8 cellular contexts compared by ENCODE assay signal in genomic region chr2:11154460-11155325, GRCh38. TPM values are rescaled to one million over a fixed set of nuclear protein-coding genes. Genes with fewer than 3 reads are reported as not detected.
DNase-seq lines count a peak whose midpoint lies in the region; ATAC-seq and TF ChIP-seq lines count a peak whose summit lies in the region.

No MANE protein-coding gene starts in this region.

- peak overlapping the region; percentile 64 for H3K4me3 ChIP-seq in CD8-positive, alpha-beta memory T cell (ENCODE audit: low read length)
- no peak overlapping the region for H3K4me3 ChIP-seq in lung

- POLR2A ChIA-PET in CD8-positive, alpha-beta memory T cell (lab: Charles Lee) = interaction anchor here (0.8 to 1.7 kb wide), 5 partner anchors 22 to 592 kb away, joined by 4 to 13 read pairs (median 5); partner anchors contain the start of genes E2F6 and LPIN1
- POLR2A ChIA-PET in activated CD4-positive, alpha-beta memory T cell treated with anti-CD3 and anti-CD28 coated beads, Interleukin-2, amount 10 ng/mL, durations not matched to agents 7 days and 5 days (lab: Charles Lee) = interaction anchor here (0.6 to 3.0 kb wide), 20 partner anchors 9 to 620 kb away, joined by 3 to 25 read pairs (median 4); partner anchors contain the start of genes E2F6 and ROCK2

- peak; percentile 56 for ATAC-seq in GM19463 (IDR thresholded peaks at IDR 0.05; ENCODE audit: unreplicated experiment)
- ATAC-seq in lung (ENCODE audit: insufficient read depth, low FRiP score) = peak; percentile 92

- DNase-seq in CD8-positive, alpha-beta memory T cell = peak; percentile 94 to 99 (median 97)
- DNase-seq in HK-2 (ENCODE audit: unreplicated experiment) = peak; percentile 99
- peak; percentile 99 for DNase-seq in NCI-H82 (lab: John Stamatoyannopoulos, UW)
- DNase-seq in activated CD4-positive, alpha-beta memory T cell treated with anti-CD3 and anti-CD28 coated beads, Interleukin-2, amount 10 ng/mL, durations not matched to agents 7 days and 5 days = peak; percentile 98
- DNase-seq in ecto neural progenitor cell (ENCODE audit: low spot score) = peak; percentile 99
- peak; percentile 98 for DNase-seq in lung (ENCODE audit: low spot score)
- DNase-seq in stimulated activated CD4-positive, alpha-beta T cell treated with anti-CD3 and anti-CD28 coated beads, TNF-alpha, amount 100 ng/mL, for 24 hours (ENCODE audit: low read depth in 3 of 3) = peak; percentile 95 to 99 (median 98)

- 5% methylated on average over 27 to 50 of the region's 54 CpGs for WGBS in lung, 2 donors

- CTCF ChIA-PET in CD8-positive, alpha-beta memory T cell (lab: Charles Lee) = interaction anchor here (1.0 to 2.7 kb wide), 7 partner anchors 13 to 319 kb away, joined by 3 to 30 read pairs (median 3); a partner anchor contains a TSS
- CTCF ChIA-PET in activated CD4-positive, alpha-beta memory T cell treated with anti-CD3 and anti-CD28 coated beads, Interleukin-2, amount 10 ng/mL, durations not matched to agents 7 days and 5 days (lab: Charles Lee) = interaction anchor here (0.9 to 2.5 kb wide), 5 partner anchors 22 to 600 kb away, joined by 3 to 12 read pairs (median 4); a partner anchor contains a TSS

- H3K4me3 Mint-ChIP-seq in CD8-positive, alpha-beta memory T cell = peak overlapping the region; percentile 75 to 91 (median 82)
- H3K4me3 Mint-ChIP-seq in activated CD4-positive, alpha-beta memory T cell treated with anti-CD3 and anti-CD28 coated beads, Interleukin-2, amount 10 ng/mL, durations not matched to agents 7 days and 5 days = peak overlapping the region; percentile 74

- H3K9me3 ChIP-seq in CD8-positive, alpha-beta memory T cell (ENCODE audit: low read length) = no peaks in the 10 kb centered on the region
- no peaks in the 10 kb centered on the region for H3K9me3 ChIP-seq in lung (ENCODE audit: control insufficient read depth in 2 of 2, insufficient read depth in 1 of 2, low read length in 1 of 2)

- peaks cover 0 to 1% (median 0%) of the 10 kb centered on the region in 3 donors for H3K36me3 Mint-ChIP-seq in CD8-positive, alpha-beta memory T cell
- H3K36me3 Mint-ChIP-seq in activated CD4-positive, alpha-beta memory T cell treated with anti-CD3 and anti-CD28 coated beads, Interleukin-2, amount 10 ng/mL, durations not matched to agents 7 days and 5 days (ENCODE audit: low read depth) = no peaks in the 10 kb centered on the region

- no peak for TF ChIP-seq CTCF in lung (IDR thresholded peaks at IDR 0.05; ENCODE audit: control extremely low read depth, extremely low read depth)

- peaks cover 21% of the 10 kb centered on the region for H3K4me1 ChIP-seq in CD8-positive, alpha-beta memory T cell (ENCODE audit: insufficient read depth, low read length)
- peaks cover 0 to 6% of the 10 kb centered on the region in 2 donors for H3K4me1 ChIP-seq in lung (ENCODE audit: control insufficient read depth in 2 of 2, insufficient read depth in 2 of 2, low read length in 2 of 2)

- no peaks in the 10 kb centered on the region for H3K27me3 ChIP-seq in CD8-positive, alpha-beta memory T cell (ENCODE audit: insufficient read depth, low read length, poor library complexity, severe bottlenecking)
- H3K27me3 ChIP-seq in lung (ENCODE audit: control insufficient read depth, insufficient read depth) = no peaks in the 10 kb centered on the region

- H3K27me3 Mint-ChIP-seq in CD8-positive, alpha-beta memory T cell = no peaks in the 10 kb centered on the region
- peaks cover 14% of the 10 kb centered on the region for H3K27me3 Mint-ChIP-seq in activated CD4-positive, alpha-beta memory T cell treated with anti-CD3 and anti-CD28 coated beads, Interleukin-2, amount 10 ng/mL, durations not matched to agents 7 days and 5 days

- H3K27ac Mint-ChIP-seq in CD8-positive, alpha-beta memory T cell = peak overlapping the region; percentile 56 to 90 (median 84)
- H3K27ac Mint-ChIP-seq in activated CD4-positive, alpha-beta memory T cell treated with anti-CD3 and anti-CD28 coated beads, Interleukin-2, amount 10 ng/mL, durations not matched to agents 7 days and 5 days = peak overlapping the region; percentile 80

- H3K27ac ChIP-seq in CD8-positive, alpha-beta memory T cell (ENCODE audit: low read depth, low read length) = peak overlapping the region; percentile 75
- H3K27ac ChIP-seq in lung (ENCODE audit: low read depth in 1 of 2, low read length in 1 of 2) = peak overlapping the region; percentile 91 to 95

- peaks cover 13 to 26% (median 19%) of the 10 kb centered on the region in 3 donors for H3K4me1 Mint-ChIP-seq in CD8-positive, alpha-beta memory T cell
- peaks cover 20% of the 10 kb centered on the region for H3K4me1 Mint-ChIP-seq in activated CD4-positive, alpha-beta memory T cell treated with anti-CD3 and anti-CD28 coated beads, Interleukin-2, amount 10 ng/mL, durations not matched to agents 7 days and 5 days

- no peaks in the 10 kb centered on the region for H3K36me3 ChIP-seq in CD8-positive, alpha-beta memory T cell (ENCODE audit: insufficient read depth, low read length)
- no peaks in the 10 kb centered on the region for H3K36me3 ChIP-seq in lung (ENCODE audit: control insufficient read depth in 2 of 2, insufficient read depth in 2 of 2, low read length in 2 of 2)

- H3K9me3 Mint-ChIP-seq in CD8-positive, alpha-beta memory T cell = no peaks in the 10 kb centered on the region
- H3K9me3 Mint-ChIP-seq in activated CD4-positive, alpha-beta memory T cell treated with anti-CD3 and anti-CD28 coated beads, Interleukin-2, amount 10 ng/mL, durations not matched to agents 7 days and 5 days = no peaks in the 10 kb centered on the region

RNA-seq across cellular contexts. Expression of gene SLC66A3, which starts 0.6 kb away (rescaled TPM):
- 10 to 100 TPM; 10.3 to 11.0 TPM for total RNA-seq in CD8-positive, alpha-beta memory T cell
- 70.5 TPM for polyA plus RNA-seq in CD8-positive, alpha-beta memory T cell
- 10 to 100 TPM; 22.9 to 23.8 TPM for total RNA-seq in activated CD4-positive, alpha-beta memory T cell treated with anti-CD3 and anti-CD28 coated beads, Interleukin-2, amount 10 ng/mL, durations not matched to agents 7 days and 5 days
- 10 to 100 TPM; 23.4 to 27.4 TPM for total RNA-seq in lung
- polyA plus RNA-seq in lung = 10 to 100 TPM; 17.6 to 21.3 TPM
